16 cellular contexts compared by ENCODE assay signal in the genomic region with DNA sequence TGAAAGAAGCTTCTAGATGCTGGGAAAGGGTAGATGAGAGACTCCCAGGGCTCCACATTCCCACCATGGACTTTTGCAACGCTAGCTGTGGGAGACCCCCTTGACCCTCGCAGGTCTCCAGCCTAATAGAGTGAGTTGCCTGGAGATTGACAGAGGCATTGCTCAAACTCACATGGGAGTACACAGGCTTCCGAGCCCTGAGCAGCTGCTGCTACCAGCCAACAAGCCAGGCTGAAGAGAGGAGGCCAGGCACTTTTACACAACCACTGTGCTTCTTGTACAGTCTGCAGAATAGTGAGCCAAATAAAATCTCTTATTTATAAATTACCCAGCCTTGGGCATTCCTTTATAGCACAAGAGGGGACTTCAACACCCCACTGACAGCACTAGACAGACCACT.
"Had no signal": no experiment of that assay in that cellular context is flagged by ENCODE, and none has a peak within 500 bp of the region (broad histone marks: within the 10 kb centered on the region; RNA-seq: fewer than 3 reads in every experiment).

No MANE protein-coding gene starts in this region.

- H3K27me3 ChIP-seq: brain microvascular endothelial cell, left lung, spleen had no signal

- H3K27me3 Mint-ChIP-seq: central memory CD8-positive, alpha-beta T cell had no signal

- H3K27ac ChIP-seq: brain microvascular endothelial cell, epithelial cell of prostate, left lung, spleen had no signal

- ATAC-seq: activated naive CD4-positive, alpha-beta T cell treated with anti-CD3 and anti-CD28 coated beads, Interleukin-2, amount 50 U/mL, for 72 hours; left lung; WTC11 had no signal

- H3K36me3 ChIP-seq: brain microvascular endothelial cell, left lung had no signal

- H3K4me3 Mint-ChIP-seq: central memory CD8-positive, alpha-beta T cell; T-helper 1 cell treated with Interleukin-12 subunit alpha and Interleukin-12 subunit beta and Interleukin-4 antibody, amounts not matched to agents 30 μg/mL and 1 μg/mL, for 36 hours; WTC11 had no signal

- DNase-seq: activated T-cell treated with anti-CD3 and anti-CD28 coated beads, Interleukin-2, amount 50 U/mL, for 1 hour; aorta; brain microvascular endothelial cell; cortex of kidney; kidney; left lung; mammary epithelial cell; spleen; stimulated activated CD4-positive, alpha-beta T cell treated with anti-CD3 and anti-CD28 coated beads, Interleukin-4, amount 100 ng/mL, for 1 hour; stimulated activated naive CD4-positive, alpha-beta T cell treated with Interleukin-2 at 50 U/mL for 16 hours; T1000 had no signal

- H3K27ac Mint-ChIP-seq: activated naive CD4-positive, alpha-beta T cell treated with anti-CD3 and anti-CD28 coated beads, Interleukin-2, amount 50 U/mL, for 72 hours; T-helper 1 cell treated with Interleukin-12 subunit alpha and Interleukin-12 subunit beta and Interleukin-4 antibody, amounts not matched to agents 30 μg/mL and 1 μg/mL, for 36 hours; WTC11 had no signal

- H3K36me3 Mint-ChIP-seq: WTC11 had no signal

- H3K9me3 Mint-ChIP-seq: activated naive CD4-positive, alpha-beta T cell treated with anti-CD3 and anti-CD28 coated beads, Interleukin-2, amount 50 U/mL, for 72 hours; central memory CD8-positive, alpha-beta T cell; WTC11 had no signal

- H3K4me1 ChIP-seq: left lung had no signal

- H3K4me3 ChIP-seq: left lung, spleen had no signal

- H3K9me3 ChIP-seq: left lung, spleen had no signal

- H3K4me1 Mint-ChIP-seq: WTC11 had no signal
